ENCODE assay signal across 1 cellular context in genomic region chr1:64484651-64485050, GRCh38.
TF ChIP-seq lines count a peak whose summit lies in the region.

No MANE protein-coding gene starts in this region.

TF ChIP-seq in GM12878, 131 proteins besides CTCF, POLR2A, EP300 and RAD21 (continued from another document):
- TF ChIP-seq E2F8 (IDR thresholded peaks at IDR 0.05; ENCODE audit: low read depth, partially characterized antibody), result no peak
- no peak for TF ChIP-seq TCF12 (IDR thresholded peaks at IDR 0.05; ENCODE audit: low read depth, low read length)
- TF ChIP-seq RBBP5 (conservative IDR thresholded peaks at IDR 0.05), result no peak
- no peak for TF ChIP-seq LARP7 (IDR thresholded peaks at IDR 0.05)
- TF ChIP-seq EED (IDR thresholded peaks at IDR 0.05; ENCODE audit: low read depth), result no peak
